In genomic region chr9:79028101-79028500, GRCh38 we compare ENCODE assay signal across 1 cellular context.
TF ChIP-seq lines count a peak whose summit lies in the region.

No MANE protein-coding gene starts in this region.

TF ChIP-seq in endothelial cell of umbilical vein, 7 proteins besides CTCF, POLR2A, EP300 and RAD21:
- TF ChIP-seq, protein P1, sequence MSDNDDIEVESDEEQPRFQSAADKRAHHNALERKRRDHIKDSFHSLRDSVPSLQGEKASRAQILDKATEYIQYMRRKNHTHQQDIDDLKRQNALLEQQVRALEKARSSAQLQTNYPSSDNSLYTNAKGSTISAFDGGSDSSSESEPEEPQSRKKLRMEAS (IDR thresholded peaks at IDR 0.05; ENCODE audit: insufficient read depth, insufficient read length), result no peak
- no peak for TF ChIP-seq JUN (IDR thresholded peaks at IDR 0.05; ENCODE audit: borderline replicate concordance, insufficient read depth, insufficient read length, low read depth)
- no peak for TF ChIP-seq FOS (IDR thresholded peaks at IDR 0.05; ENCODE audit: borderline replicate concordance, insufficient read depth, low read length)
- no peak for TF ChIP-seq GATA2 (IDR thresholded peaks at IDR 0.05; ENCODE audit: insufficient read depth, insufficient read length, low read depth, low read length)
- no peak for TF ChIP-seq POLR2AphosphoS5 (IDR thresholded peaks at IDR 0.05; ENCODE audit: insufficient read depth, low read depth, low read length)
- no peak for TF ChIP-seq EZH2 (IDR thresholded peaks at IDR 0.05; ENCODE audit: borderline replicate concordance, low read depth, low read length, severe bottlenecking)
- TF ChIP-seq MYC (IDR thresholded peaks at IDR 0.05; ENCODE audit: low read depth, low read length), result no peak
